ENCODE assay signal across 18 cellular contexts in genomic region chr15:81285461-81285860, GRCh38. TPM values are rescaled to one million over a fixed set of nuclear protein-coding genes. Genes with fewer than 3 reads are reported as not detected.
DNase-seq lines count a peak whose midpoint lies in the region; ATAC-seq and TF ChIP-seq lines count a peak whose summit lies in the region.
"Had no signal": no experiment of that assay in that cellular context is flagged by ENCODE, and none has a peak within 500 bp of the region (broad histone marks: within the 10 kb centered on the region; RNA-seq: fewer than 3 reads in every experiment).

No MANE protein-coding gene starts in this region.

- CTCF ChIA-PET in CD4-positive, alpha-beta T cell (lab: Charles Lee): interaction anchor here (3.0 kb wide), 1 partner anchor 10 kb away, joined by 13 read pairs; no protein-coding TSS in a partner anchor

- H3K4me3 Mint-ChIP-seq in CD4-positive, alpha-beta T cell: peak overlapping the region; percentile 45
- H3K4me3 Mint-ChIP-seq in T-helper 17 cell (peak overlapping the region; percentile 66), memory B cell (peak overlapping the region; percentile 72)
- H3K4me3 Mint-ChIP-seq: brain had no signal

- no peaks in the 10 kb centered on the region for H3K27me3 ChIP-seq in BLaER1
- no peaks in the 10 kb centered on the region for H3K27me3 ChIP-seq in CD4-positive, alpha-beta T cell (ENCODE audit: control insufficient read depth, insufficient read depth, low read length)
- H3K27me3 ChIP-seq: tibial nerve had no signal

- peaks cover 80% of the 10 kb centered on the region for H3K4me1 Mint-ChIP-seq in CD4-positive, alpha-beta T cell (ENCODE audit: low read depth)
- peaks cover 55% of the 10 kb centered on the region for H3K4me1 Mint-ChIP-seq in T-helper 17 cell
- H3K4me1 Mint-ChIP-seq in memory B cell: peaks cover 52% of the 10 kb centered on the region
- H3K4me1 Mint-ChIP-seq: brain had no signal

- no peak overlapping the region for H3K4me3 ChIP-seq in BLaER1
- H3K4me3 ChIP-seq: tibial nerve had no signal

- H3K9me3 ChIP-seq in BLaER1: no peaks in the 10 kb centered on the region
- no peaks in the 10 kb centered on the region for H3K9me3 ChIP-seq in CD4-positive, alpha-beta T cell (ENCODE audit: control insufficient read depth, low read length)
- H3K9me3 ChIP-seq in T-helper 17 cell (ENCODE audit: control insufficient read depth, low read length, poor library complexity, severe bottlenecking): no peaks in the 10 kb centered on the region
- H3K9me3 ChIP-seq: tibial nerve had no signal

- H3K27ac Mint-ChIP-seq in CD4-positive, alpha-beta T cell: peak overlapping the region; percentile 92
- peak overlapping the region; percentile 83 for H3K27ac Mint-ChIP-seq in T-helper 17 cell
- peak overlapping the region; percentile 100 for H3K27ac Mint-ChIP-seq in memory B cell

- no peak for TF ChIP-seq CTCF in CD4-positive, alpha-beta T cell (IDR thresholded peaks at IDR 0.05)

- intact Hi-C loops in CD4-positive, alpha-beta T cell (cut with DNase I, micrococcal nuclease): loop anchor here in 1 of 2 experiments (5.0 kb wide), 1 partner anchor 37 kb away; the partner anchor contains the start of gene STARD5

- H3K4me2 ChIP-seq in BLaER1: peak overlapping the region; percentile 64

- no peaks in the 10 kb centered on the region for H3K9me3 Mint-ChIP-seq in CD4-positive, alpha-beta T cell
- H3K9me3 Mint-ChIP-seq in memory B cell: peaks cover 5% of the 10 kb centered on the region

- H3K27ac ChIP-seq in BLaER1: peak overlapping the region; percentile 71
- H3K27ac ChIP-seq in CD4-positive, alpha-beta T cell (ENCODE audit: low read depth, low read length): peak overlapping the region; percentile 84
- H3K27ac ChIP-seq: HL-60, tibial nerve had no signal

- no peaks in the 10 kb centered on the region for H3K36me3 ChIP-seq in BLaER1

- H3K27me3 Mint-ChIP-seq in CD4-positive, alpha-beta T cell: no peaks in the 10 kb centered on the region
- no peaks in the 10 kb centered on the region for H3K27me3 Mint-ChIP-seq in T-helper 17 cell
- no peaks in the 10 kb centered on the region for H3K27me3 Mint-ChIP-seq in memory B cell

- no peaks in the 10 kb centered on the region for H4K20me1 ChIP-seq in BLaER1

- POLR2A ChIA-PET in CD4-positive, alpha-beta T cell (lab: Charles Lee): interaction anchor here (1.6 to 3.1 kb wide), 5 partner anchors 10 to 285 kb away, joined by 4 to 148 read pairs (median 13); no protein-coding TSS in a partner anchor

- no peak for ATAC-seq in CD4-positive, alpha-beta T cell (ENCODE audit: poor library complexity)
- no peak for ATAC-seq in T-helper 17 cell
- ATAC-seq in memory B cell (ENCODE audit: low read depth): no peak
- no peak for ATAC-seq in HG03460 (IDR thresholded peaks at IDR 0.05; ENCODE audit: unreplicated experiment)
- ATAC-seq in GM18520 (IDR thresholded peaks at IDR 0.05; ENCODE audit: unreplicated experiment): no peak
- ATAC-seq: PC-3 had no signal

- H3K9ac ChIP-seq in BLaER1: no peak overlapping the region

- no peak for DNase-seq in CD4-positive, alpha-beta T cell
- no peak for DNase-seq in T-helper 17 cell
- DNase-seq in memory B cell (ENCODE audit: low spot score in 2 of 2): no peak
- DNase-seq in globus pallidus (ENCODE audit: low spot score): no peak
- DNase-seq in NCI-H146 treated with DMSO at 0.1 percent for 48 hours (lab: John Stamatoyannopoulos, UW; ENCODE audit: unreplicated experiment): no peak
- DNase-seq: DMS153; MV-4-11; NCI-H2029; PC-3; stimulated activated CD4-positive, alpha-beta T cell treated with anti-CD3 and anti-CD28 coated beads, Interleukin-4, amount 100 ng/mL, for 4 hours; stimulated activated CD8-positive, alpha-beta memory T cell treated with anti-CD3 and anti-CD28 coated beads, Interleukin-4, amount 100 ng/mL, for 48 hours; T1000 had no signal

- peaks cover 72% of the 10 kb centered on the region for H3K4me1 ChIP-seq in BLaER1

- no peaks in the 10 kb centered on the region for H3K36me3 Mint-ChIP-seq in CD4-positive, alpha-beta T cell (ENCODE audit: low read depth)
- H3K36me3 Mint-ChIP-seq in T-helper 17 cell (ENCODE audit: low read depth) (no peaks in the 10 kb centered on the region), memory B cell (peaks cover 3% of the 10 kb centered on the region)
- H3K36me3 Mint-ChIP-seq: brain had no signal

RNA-seq across cellular contexts. Expression of gene STARD5, which starts 38.5 kb away (rescaled TPM):
- 1 to 10 TPM; 9.7 to 9.8 TPM for total RNA-seq in CD4-positive, alpha-beta T cell
- 1 to 10 TPM; 4.3 to 4.6 TPM for total RNA-seq in T-helper 17 cell
